23 cellular contexts compared by ENCODE assay signal in genomic region chr2:2827691-2828315, GRCh38.
DNase-seq lines count a peak whose midpoint lies in the region; ATAC-seq, FAIRE-seq and TF ChIP-seq lines count a peak whose summit lies in the region.
"Had no signal": no experiment of that assay in that cellular context is flagged by ENCODE, and none has a peak within 500 bp of the region (broad histone marks: within the 10 kb centered on the region; RNA-seq: fewer than 3 reads in every experiment).

No MANE protein-coding gene starts in this region.

- H3K4me3 ChIP-seq in right lobe of liver = no peak overlapping the region

- intact Hi-C loops in right lobe of liver (cut with DNase I) = no loop called here

- no peaks in the 10 kb centered on the region for H3K36me3 ChIP-seq in right lobe of liver

- H3K27ac ChIP-seq in angular gyrus (ENCODE audit: low read depth, low read length) = peak overlapping the region; percentile 46
- peak overlapping the region; percentile 54 for H3K27ac ChIP-seq in temporal lobe (ENCODE audit: low read depth, low read length)
- H3K27ac ChIP-seq in right lobe of liver = no peak overlapping the region

- peak; percentile 21 for DNase-seq in activated CD8-positive, alpha-beta memory T cell treated with anti-CD3 and anti-CD28 coated beads for 24 hours
- DNase-seq in activated CD8-positive, alpha-beta memory T cell treated with anti-CD3 and anti-CD28 coated beads, Interleukin-2, amount 50 U/mL, for 48 hours = no peak
- peak; percentile 26 for DNase-seq in left lobe of liver (ENCODE audit: low spot score)
- no peak for DNase-seq in GM19239 (ENCODE audit: insufficient read length, low spot score)
- DNase-seq in glomerular visceral epithelial cell (ENCODE audit: extremely low spot score) = no peak
- no peak for DNase-seq in right lobe of liver
- DNase-seq: Calu3, EL, KBM-7, NCI-H187, NCI-H2107, NCI-H2227 treated with DMSO at 0.1 percent for 48 hours, NCI-H510A treated with DMSO at 0.1 percent for 48 hours, NCI-H774, SHP77 had no signal

- FAIRE-seq in GM19239 (lab: Jason Lieb, UNC) = no peak
- FAIRE-seq: A204.1, GM12891, GM18507, H1, HepG2 had no signal

- TF ChIP-seq POLR2A in right lobe of liver (IDR thresholded peaks at IDR 0.05) = no peak

- TF ChIP-seq CTCF in right lobe of liver (IDR thresholded peaks at IDR 0.05) = no peak

- no peaks in the 10 kb centered on the region for H3K4me1 ChIP-seq in right lobe of liver

- H3K27me3 ChIP-seq in right lobe of liver = no peaks in the 10 kb centered on the region

- ATAC-seq in left lobe of liver (no peak), right lobe of liver (no peak)
- ATAC-seq: CD8-positive, alpha-beta T cell; HepG2 had no signal

- no peaks in the 10 kb centered on the region for H3K9me3 ChIP-seq in right lobe of liver

- 71% methylated on average over 8 of the region's 12 CpGs for WGBS in right lobe of liver (ENCODE audit: insufficient coverage, low coverage, low lambda C conversion rate, missing lambda C conversion rate)

Comparison
In these comparisons a context has a peak if more than half of its experiments do, and no peak if none do; other contexts are left out.
1. DNase-seq: peak in activated CD8-positive, alpha-beta memory T cell treated with anti-CD3 and anti-CD28 coated beads for 24 hours (single experiment) and left lobe of liver (single experiment); none in activated CD8-positive, alpha-beta memory T cell treated with anti-CD3 and anti-CD28 coated beads, Interleukin-2, amount 50 U/mL, for 48 hours (single experiment), GM19239 (single experiment), glomerular visceral epithelial cell (single experiment) and right lobe of liver (0 of 3).
2. H3K27ac ChIP-seq: peak in angular gyrus (single experiment) and temporal lobe (single experiment); none in right lobe of liver (0 of 3).